In the genomic region with DNA sequence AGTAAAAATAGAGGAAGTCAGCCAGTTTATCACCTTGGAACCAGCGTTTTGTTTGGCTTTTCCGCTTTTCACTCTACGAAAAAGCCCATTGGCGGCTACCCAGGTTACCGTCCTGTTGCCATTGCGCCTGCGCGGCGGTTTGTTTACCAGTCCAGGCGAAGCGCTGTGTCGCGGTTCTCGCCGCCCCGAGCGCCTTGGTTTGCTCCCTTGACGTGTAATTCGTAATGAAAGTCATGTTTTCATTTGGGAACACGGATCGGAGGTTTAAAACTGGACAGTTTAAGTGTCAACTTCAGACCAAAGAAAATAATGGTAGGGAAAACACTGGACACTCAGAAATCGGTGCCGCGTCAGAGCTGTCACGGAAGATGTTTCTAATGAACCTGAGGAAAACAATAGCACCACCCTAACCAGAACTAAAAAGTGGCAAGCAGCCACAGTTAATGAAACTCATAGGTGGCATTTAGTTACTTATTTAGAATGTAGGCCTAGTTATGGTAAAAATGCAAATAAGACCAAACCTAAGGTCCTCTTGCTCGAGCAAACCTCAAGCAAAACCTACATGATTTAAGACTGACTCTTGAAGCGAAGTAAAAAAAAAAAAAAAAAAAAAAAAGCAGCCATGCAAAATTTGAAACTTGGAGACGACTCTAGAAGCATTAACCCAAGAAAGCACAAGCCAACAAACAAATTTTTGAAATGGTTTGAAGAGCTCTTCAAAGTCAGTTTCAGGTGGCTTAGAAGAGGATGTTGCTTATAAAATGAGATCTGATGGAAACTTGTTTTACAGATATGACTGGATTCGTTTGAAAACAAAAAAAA, we compare ENCODE assay signal across 1 cellular context.
TF ChIP-seq lines count a peak whose summit lies in the region.

No MANE protein-coding gene starts in this region.

TF ChIP-seq in GM12878, 131 proteins besides CTCF, POLR2A, EP300 and RAD21 (continued from another document):
- TF ChIP-seq, protein P1, sequence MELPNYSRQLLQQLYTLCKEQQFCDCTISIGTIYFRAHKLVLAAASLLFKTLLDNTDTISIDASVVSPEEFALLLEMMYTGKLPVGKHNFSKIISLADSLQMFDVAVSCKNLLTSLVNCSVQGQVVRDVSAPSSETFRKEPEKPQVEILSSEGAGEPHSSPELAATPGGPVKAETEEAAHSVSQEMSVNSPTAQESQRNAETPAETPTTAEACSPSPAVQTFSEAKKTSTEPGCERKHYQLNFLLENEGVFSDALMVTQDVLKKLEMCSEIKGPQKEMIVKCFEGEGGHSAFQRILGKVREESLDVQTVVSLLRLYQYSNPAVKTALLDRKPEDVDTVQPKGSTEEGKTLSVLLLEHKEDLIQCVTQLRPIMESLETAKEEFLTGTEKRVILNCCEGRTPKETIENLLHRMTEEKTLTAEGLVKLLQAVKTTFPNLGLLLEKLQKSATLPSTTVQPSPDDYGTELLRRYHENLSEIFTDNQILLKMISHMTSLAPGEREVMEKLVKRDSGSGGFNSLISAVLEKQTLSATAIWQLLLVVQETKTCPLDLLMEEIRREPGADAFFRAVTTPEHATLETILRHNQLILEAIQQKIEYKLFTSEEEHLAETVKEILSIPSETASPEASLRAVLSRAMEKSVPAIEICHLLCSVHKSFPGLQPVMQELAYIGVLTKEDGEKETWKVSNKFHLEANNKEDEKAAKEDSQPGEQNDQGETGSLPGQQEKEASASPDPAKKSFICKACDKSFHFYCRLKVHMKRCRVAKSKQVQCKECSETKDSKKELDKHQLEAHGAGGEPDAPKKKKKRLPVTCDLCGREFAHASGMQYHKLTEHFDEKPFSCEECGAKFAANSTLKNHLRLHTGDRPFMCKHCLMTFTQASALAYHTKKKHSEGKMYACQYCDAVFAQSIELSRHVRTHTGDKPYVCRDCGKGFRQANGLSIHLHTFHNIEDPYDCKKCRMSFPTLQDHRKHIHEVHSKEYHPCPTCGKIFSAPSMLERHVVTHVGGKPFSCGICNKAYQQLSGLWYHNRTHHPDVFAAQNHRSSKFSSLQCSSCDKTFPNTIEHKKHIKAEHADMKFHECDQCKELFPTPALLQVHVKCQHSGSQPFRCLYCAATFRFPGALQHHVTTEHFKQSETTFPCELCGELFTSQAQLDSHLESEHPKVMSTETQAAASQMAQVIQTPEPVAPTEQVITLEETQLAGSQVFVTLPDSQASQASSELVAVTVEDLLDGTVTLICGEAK (IDR thresholded peaks at IDR 0.05; ENCODE audit: borderline replicate concordance): no peak
- TF ChIP-seq, protein P2, sequence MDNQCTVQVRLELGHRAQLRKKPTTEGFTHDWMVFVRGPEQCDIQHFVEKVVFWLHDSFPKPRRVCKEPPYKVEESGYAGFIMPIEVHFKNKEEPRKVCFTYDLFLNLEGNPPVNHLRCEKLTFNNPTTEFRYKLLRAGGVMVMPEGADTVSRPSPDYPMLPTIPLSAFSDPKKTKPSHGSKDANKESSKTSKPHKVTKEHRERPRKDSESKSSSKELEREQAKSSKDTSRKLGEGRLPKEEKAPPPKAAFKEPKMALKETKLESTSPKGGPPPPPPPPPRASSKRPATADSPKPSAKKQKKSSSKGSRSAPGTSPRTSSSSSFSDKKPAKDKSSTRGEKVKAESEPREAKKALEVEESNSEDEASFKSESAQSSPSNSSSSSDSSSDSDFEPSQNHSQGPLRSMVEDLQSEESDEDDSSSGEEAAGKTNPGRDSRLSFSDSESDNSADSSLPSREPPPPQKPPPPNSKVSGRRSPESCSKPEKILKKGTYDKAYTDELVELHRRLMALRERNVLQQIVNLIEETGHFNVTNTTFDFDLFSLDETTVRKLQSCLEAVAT (IDR thresholded peaks at IDR 0.05): peak; percentile 71
- peak; percentile 75 for TF ChIP-seq DPF2 (IDR thresholded peaks at IDR 0.05)
- TF ChIP-seq FOXK2 (IDR thresholded peaks at IDR 0.05): no peak
- peak in 1 of 2 experiments; percentile 36; a peak in 2 of 4 replicates for TF ChIP-seq BHLHE40 (IDR thresholded peaks at IDR 0.05; ENCODE audit: borderline replicate concordance in 1 of 2, low read depth in 2 of 2, low read length in 1 of 2)
- no peak for TF ChIP-seq TCF12 (IDR thresholded peaks at IDR 0.05; ENCODE audit: low read depth, low read length)
- TF ChIP-seq SMAD5 (IDR thresholded peaks at IDR 0.05; ENCODE audit: low read depth): no peak; the same call in 1 of the 2 replicates
- peak; percentile 33; the same call in 1 of the 2 replicates for TF ChIP-seq CREB1 (IDR thresholded peaks at IDR 0.05; ENCODE audit: low read depth)
- TF ChIP-seq CHD2 (IDR thresholded peaks at IDR 0.05; ENCODE audit: borderline replicate concordance, low read depth, low read length): no peak; the same call in 1 of the 2 replicates
- TF ChIP-seq, protein P3, sequence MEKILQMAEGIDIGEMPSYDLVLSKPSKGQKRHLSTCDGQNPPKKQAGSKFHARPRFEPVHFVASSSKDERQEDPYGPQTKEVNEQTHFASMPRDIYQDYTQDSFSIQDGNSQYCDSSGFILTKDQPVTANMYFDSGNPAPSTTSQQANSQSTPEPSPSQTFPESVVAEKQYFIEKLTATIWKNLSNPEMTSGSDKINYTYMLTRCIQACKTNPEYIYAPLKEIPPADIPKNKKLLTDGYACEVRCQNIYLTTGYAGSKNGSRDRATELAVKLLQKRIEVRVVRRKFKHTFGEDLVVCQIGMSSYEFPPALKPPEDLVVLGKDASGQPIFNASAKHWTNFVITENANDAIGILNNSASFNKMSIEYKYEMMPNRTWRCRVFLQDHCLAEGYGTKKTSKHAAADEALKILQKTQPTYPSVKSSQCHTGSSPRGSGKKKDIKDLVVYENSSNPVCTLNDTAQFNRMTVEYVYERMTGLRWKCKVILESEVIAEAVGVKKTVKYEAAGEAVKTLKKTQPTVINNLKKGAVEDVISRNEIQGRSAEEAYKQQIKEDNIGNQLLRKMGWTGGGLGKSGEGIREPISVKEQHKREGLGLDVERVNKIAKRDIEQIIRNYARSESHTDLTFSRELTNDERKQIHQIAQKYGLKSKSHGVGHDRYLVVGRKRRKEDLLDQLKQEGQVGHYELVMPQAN (conservative IDR thresholded peaks at IDR 0.05): peak; percentile 85
- TF ChIP-seq SIN3A (IDR thresholded peaks at IDR 0.05; ENCODE audit: low read depth, low read length): peak; percentile 66
- peak; percentile 40; the same call in 1 of the 2 replicates for TF ChIP-seq MTA3 (IDR thresholded peaks at IDR 0.05; ENCODE audit: borderline replicate concordance, low read length)
- peak; percentile 93; the same call in 1 of the 2 replicates for TF ChIP-seq ASH2L (IDR thresholded peaks at IDR 0.05; ENCODE audit: borderline replicate concordance, low read depth)
- peak; percentile 74 for TF ChIP-seq NR2F1 (conservative IDR thresholded peaks at IDR 0.05)
- peak; percentile 66 for TF ChIP-seq POLR2AphosphoS5 (IDR thresholded peaks at IDR 0.05; ENCODE audit: low read length)
- peak; percentile 50 for TF ChIP-seq MEF2B (IDR thresholded peaks at IDR 0.05; ENCODE audit: partially characterized antibody, poor library complexity, severe bottlenecking)
- peak; percentile 74 for TF ChIP-seq IKZF1 (conservative IDR thresholded peaks at IDR 0.05)
- no peak for TF ChIP-seq TAF1 (IDR thresholded peaks at IDR 0.05; ENCODE audit: borderline replicate concordance, low read depth, low read length)
- peak; percentile 80 for TF ChIP-seq ATF7 (IDR thresholded peaks at IDR 0.05; ENCODE audit: low read depth)
- TF ChIP-seq CREM (IDR thresholded peaks at IDR 0.05; ENCODE audit: low read depth): peak; percentile 9; the same call in 1 of the 2 replicates
- peak; percentile 85 to 87 for TF ChIP-seq IKZF2 (IDR thresholded peaks at IDR 0.05)
- TF ChIP-seq PML (IDR thresholded peaks at IDR 0.05; ENCODE audit: low read length): 0 out of 2 replicates have a peak, but pooled peaks have one; percentile 43
- TF ChIP-seq POU2F2 (IDR thresholded peaks at IDR 0.05; ENCODE audit: borderline replicate concordance, low read depth, low read length): peak; percentile 49; the same call in 1 of the 3 replicates
- TF ChIP-seq, protein P4, sequence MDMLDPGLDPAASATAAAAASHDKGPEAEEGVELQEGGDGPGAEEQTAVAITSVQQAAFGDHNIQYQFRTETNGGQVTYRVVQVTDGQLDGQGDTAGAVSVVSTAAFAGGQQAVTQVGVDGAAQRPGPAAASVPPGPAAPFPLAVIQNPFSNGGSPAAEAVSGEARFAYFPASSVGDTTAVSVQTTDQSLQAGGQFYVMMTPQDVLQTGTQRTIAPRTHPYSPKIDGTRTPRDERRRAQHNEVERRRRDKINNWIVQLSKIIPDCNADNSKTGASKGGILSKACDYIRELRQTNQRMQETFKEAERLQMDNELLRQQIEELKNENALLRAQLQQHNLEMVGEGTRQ (IDR thresholded peaks at IDR 0.05; ENCODE audit: borderline replicate concordance, low read depth, low read length): no peak
- TF ChIP-seq, protein P5, sequence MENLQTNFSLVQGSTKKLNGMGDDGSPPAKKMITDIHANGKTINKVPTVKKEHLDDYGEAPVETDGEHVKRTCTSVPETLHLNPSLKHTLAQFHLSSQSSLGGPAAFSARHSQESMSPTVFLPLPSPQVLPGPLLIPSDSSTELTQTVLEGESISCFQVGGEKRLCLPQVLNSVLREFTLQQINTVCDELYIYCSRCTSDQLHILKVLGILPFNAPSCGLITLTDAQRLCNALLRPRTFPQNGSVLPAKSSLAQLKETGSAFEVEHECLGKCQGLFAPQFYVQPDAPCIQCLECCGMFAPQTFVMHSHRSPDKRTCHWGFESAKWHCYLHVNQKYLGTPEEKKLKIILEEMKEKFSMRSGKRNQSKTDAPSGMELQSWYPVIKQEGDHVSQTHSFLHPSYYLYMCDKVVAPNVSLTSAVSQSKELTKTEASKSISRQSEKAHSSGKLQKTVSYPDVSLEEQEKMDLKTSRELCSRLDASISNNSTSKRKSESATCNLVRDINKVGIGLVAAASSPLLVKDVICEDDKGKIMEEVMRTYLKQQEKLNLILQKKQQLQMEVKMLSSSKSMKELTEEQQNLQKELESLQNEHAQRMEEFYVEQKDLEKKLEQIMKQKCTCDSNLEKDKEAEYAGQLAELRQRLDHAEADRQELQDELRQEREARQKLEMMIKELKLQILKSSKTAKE (IDR thresholded peaks at IDR 0.05; ENCODE audit: low read depth, poor library complexity, severe bottlenecking): peak; percentile 58
- TF ChIP-seq RB1 (IDR thresholded peaks at IDR 0.05; ENCODE audit: borderline replicate concordance): peak; percentile 63; the same call in 1 of the 2 replicates
- no peak for TF ChIP-seq USF1 (IDR thresholded peaks at IDR 0.05; ENCODE audit: borderline replicate concordance, extremely low read length, insufficient read depth, low read depth, low read length)
- peak; percentile 86 for TF ChIP-seq NRF1 (conservative IDR thresholded peaks at IDR 0.05; ENCODE audit: low read depth, low read length)
